Comparison of ENCODE assay signal across 17 cellular contexts in genomic region chr6:149323925-149324324, GRCh38. TPM values are rescaled to one million over a fixed set of nuclear protein-coding genes. Genes with fewer than 3 reads are reported as not detected.
DNase-seq lines count a peak whose midpoint lies in the region; ATAC-seq and FAIRE-seq lines count a peak whose summit lies in the region.
"Had no signal": no experiment of that assay in that cellular context is flagged by ENCODE, and none has a peak within 500 bp of the region (broad histone marks: within the 10 kb centered on the region; RNA-seq: fewer than 3 reads in every experiment).

No MANE protein-coding gene starts in this region.

- no peaks in the 10 kb centered on the region for H3K9me3 Mint-ChIP-seq in T-helper 1 cell treated with Interleukin-12 subunit alpha and Interleukin-12 subunit beta and Interleukin-4 antibody, amounts not matched to agents 30 μg/mL and 1 μg/mL, for 36 hours
- no peaks in the 10 kb centered on the region for H3K9me3 Mint-ChIP-seq in activated T-helper 1 cell treated with anti-CD3 and anti-CD28 coated beads, Interleukin-12 subunit alpha, Interleukin-12 subunit beta, Interleukin-2, Interleukin-4 antibody, amounts not matched to agents 30 ng/mL and 10 ng/mL and 1 ng/mL, durations not matched to agents 14 hours and 24 hours and 36 hours
- H3K9me3 Mint-ChIP-seq in naive B cell = no peaks in the 10 kb centered on the region
- H3K9me3 Mint-ChIP-seq: neural crest cell had no signal

- DNase-seq in T-helper 1 cell = no peak
- no peak for DNase-seq in GM19239 (ENCODE audit: insufficient read length, low spot score)
- DNase-seq in activated T-helper 1 cell treated with anti-CD3 and anti-CD28 coated beads, Interleukin-12 subunit alpha, Interleukin-12 subunit beta, Interleukin-2, Interleukin-4 antibody, amounts not matched to agents 30 ng/mL and 10 ng/mL and 1 ng/mL, durations not matched to agents 14 hours and 24 hours and 36 hours (ENCODE audit: low spot score) = no peak
- DNase-seq in naive B cell = no peak
- DNase-seq: head of caudate nucleus, left colon, NCI-H1092 treated with DMSO at 0.1 percent for 48 hours, NCI-H2227 treated with DMSO at 0.1 percent for 48 hours, small intestine had no signal

- H3K4me3 Mint-ChIP-seq in T-helper 1 cell treated with Interleukin-12 subunit alpha and Interleukin-12 subunit beta and Interleukin-4 antibody, amounts not matched to agents 30 μg/mL and 1 μg/mL, for 36 hours = peak overlapping the region; percentile 81
- peak overlapping the region; percentile 83 for H3K4me3 Mint-ChIP-seq in activated T-helper 1 cell treated with anti-CD3 and anti-CD28 coated beads, Interleukin-12 subunit alpha, Interleukin-12 subunit beta, Interleukin-2, Interleukin-4 antibody, amounts not matched to agents 30 ng/mL and 10 ng/mL and 1 ng/mL, durations not matched to agents 14 hours and 24 hours and 36 hours
- peak overlapping the region in 2 of 8 donors; percentile 7 to 30 for H3K4me3 Mint-ChIP-seq in naive B cell
- H3K4me3 Mint-ChIP-seq: neural crest cell had no signal

- peak overlapping the region; percentile 85 for H3K27ac Mint-ChIP-seq in T-helper 1 cell treated with Interleukin-12 subunit alpha and Interleukin-12 subunit beta and Interleukin-4 antibody, amounts not matched to agents 30 μg/mL and 1 μg/mL, for 36 hours
- H3K27ac Mint-ChIP-seq in activated T-helper 1 cell treated with anti-CD3 and anti-CD28 coated beads, Interleukin-12 subunit alpha, Interleukin-12 subunit beta, Interleukin-2, Interleukin-4 antibody, amounts not matched to agents 30 ng/mL and 10 ng/mL and 1 ng/mL, durations not matched to agents 14 hours and 24 hours and 36 hours = peak overlapping the region; percentile 93
- H3K27ac Mint-ChIP-seq in naive B cell = peak overlapping the region in 5 of 6 donors; percentile 2 to 79 (median 48)

- H3K4me1 Mint-ChIP-seq in T-helper 1 cell treated with Interleukin-12 subunit alpha and Interleukin-12 subunit beta and Interleukin-4 antibody, amounts not matched to agents 30 μg/mL and 1 μg/mL, for 36 hours (ENCODE audit: low read depth) = peaks cover 53% of the 10 kb centered on the region
- H3K4me1 Mint-ChIP-seq in activated T-helper 1 cell treated with anti-CD3 and anti-CD28 coated beads, Interleukin-12 subunit alpha, Interleukin-12 subunit beta, Interleukin-2, Interleukin-4 antibody, amounts not matched to agents 30 ng/mL and 10 ng/mL and 1 ng/mL, durations not matched to agents 14 hours and 24 hours and 36 hours (ENCODE audit: low read depth) = peaks cover 77% of the 10 kb centered on the region
- peaks cover 38 to 70% (median 47%) of the 10 kb centered on the region in 3 donors for H3K4me1 Mint-ChIP-seq in naive B cell

- intact Hi-C loops in activated T-helper 1 cell treated with anti-CD3 and anti-CD28 coated beads, Interleukin-12 subunit alpha, Interleukin-12 subunit beta, Interleukin-2, Interleukin-4 antibody, amounts not matched to agents 30 ng/mL and 10 ng/mL and 1 ng/mL, durations not matched to agents 14 hours and 24 hours and 36 hours (cut with micrococcal nuclease) = no loop called here

- FAIRE-seq in GM19239 (lab: Jason Lieb, UNC) = peak; percentile 73
- FAIRE-seq: bronchial epithelial cell, endothelial cell of umbilical vein, HepG2 had no signal

- no peak for ATAC-seq in naive B cell (ENCODE audit: low read depth in 2 of 2)
- no peak for ATAC-seq in HG03565 (IDR thresholded peaks at IDR 0.05; ENCODE audit: unreplicated experiment)
- no peak for ATAC-seq in GM18867 (IDR thresholded peaks at IDR 0.05; ENCODE audit: unreplicated experiment)
- no peak for ATAC-seq in GM18498 (IDR thresholded peaks at IDR 0.05; ENCODE audit: unreplicated experiment)
- ATAC-seq: HepG2 had no signal

- H3K27me3 Mint-ChIP-seq in T-helper 1 cell treated with Interleukin-12 subunit alpha and Interleukin-12 subunit beta and Interleukin-4 antibody, amounts not matched to agents 30 μg/mL and 1 μg/mL, for 36 hours (ENCODE audit: low read depth) = no peaks in the 10 kb centered on the region
- H3K27me3 Mint-ChIP-seq in activated T-helper 1 cell treated with anti-CD3 and anti-CD28 coated beads, Interleukin-12 subunit alpha, Interleukin-12 subunit beta, Interleukin-2, Interleukin-4 antibody, amounts not matched to agents 30 ng/mL and 10 ng/mL and 1 ng/mL, durations not matched to agents 14 hours and 24 hours and 36 hours (ENCODE audit: insufficient read depth) = no peaks in the 10 kb centered on the region
- no peaks in the 10 kb centered on the region for H3K27me3 Mint-ChIP-seq in naive B cell

- H3K36me3 Mint-ChIP-seq in T-helper 1 cell treated with Interleukin-12 subunit alpha and Interleukin-12 subunit beta and Interleukin-4 antibody, amounts not matched to agents 30 μg/mL and 1 μg/mL, for 36 hours (ENCODE audit: low read depth) = peaks cover 48% of the 10 kb centered on the region
- H3K36me3 Mint-ChIP-seq in activated T-helper 1 cell treated with anti-CD3 and anti-CD28 coated beads, Interleukin-12 subunit alpha, Interleukin-12 subunit beta, Interleukin-2, Interleukin-4 antibody, amounts not matched to agents 30 ng/mL and 10 ng/mL and 1 ng/mL, durations not matched to agents 14 hours and 24 hours and 36 hours (ENCODE audit: low read depth) = peaks cover 43% of the 10 kb centered on the region
- no peaks in the 10 kb centered on the region for H3K36me3 Mint-ChIP-seq in naive B cell

RNA-seq across cellular contexts. Expression of gene TAB2, which starts 6.4 kb away (rescaled TPM):
- 154 and 157 TPM in 2 replicates for total RNA-seq in activated T-helper 1 cell treated with anti-CD3 and anti-CD28 coated beads, Interleukin-12 subunit alpha, Interleukin-12 subunit beta, Interleukin-2, Interleukin-4 antibody, amounts not matched to agents 30 ng/mL and 10 ng/mL and 1 ng/mL, durations not matched to agents 14 hours and 24 hours and 36 hours
- polyA plus RNA-seq in naive B cell (ENCODE audit: low read depth in 6 of 6) = 10 to 100 TPM in 3 of 6 donors, 1 to 10 TPM in 3; 7.7 to 13.5 (median 10.1) TPM
